ENCODE assay signal across 17 cellular contexts in the genomic region with DNA sequence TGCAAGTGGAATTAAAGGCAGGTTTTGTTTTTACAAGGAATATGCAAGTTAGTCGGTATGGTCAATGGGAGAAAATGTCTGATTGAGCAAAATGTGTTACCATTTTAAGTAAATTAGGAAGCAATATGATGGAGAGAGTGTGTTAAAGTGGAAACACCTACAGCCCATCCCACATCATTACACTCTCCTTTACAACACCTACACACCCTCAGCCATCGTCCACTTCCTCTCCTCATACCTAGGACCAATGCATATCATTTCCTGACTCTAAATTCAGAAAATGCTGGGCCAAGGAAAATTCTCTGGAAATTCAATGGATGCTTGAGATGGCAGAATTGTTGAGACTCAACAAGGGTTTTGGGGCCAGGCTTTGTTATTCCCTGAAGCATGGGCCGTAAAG. TPM values are rescaled to one million over a fixed set of nuclear protein-coding genes. Genes with fewer than 3 reads are reported as not detected.
DNase-seq lines count a peak whose midpoint lies in the region; ATAC-seq, FAIRE-seq and TF ChIP-seq lines count a peak whose summit lies in the region.
"Had no signal": no experiment of that assay in that cellular context is flagged by ENCODE, and none has a peak within 500 bp of the region (broad histone marks: within the 10 kb centered on the region; RNA-seq: fewer than 3 reads in every experiment).

No MANE protein-coding gene starts in this region.

- ATAC-seq in IMR-90 (ENCODE audit: low read depth), result no peak
- peak; percentile 53 for ATAC-seq in mucosa of descending colon
- ATAC-seq in stimulated activated naive CD8-positive, alpha-beta T cell treated with anti-CD3 and anti-CD28 coated beads, Interleukin-15, amount 100 ng/mL, for 72 hours, result no peak
- no peak for ATAC-seq in HG03442 (IDR thresholded peaks at IDR 0.05; ENCODE audit: unreplicated experiment)

- no peak overlapping the region for H3K18ac ChIP-seq in IMR-90 (ENCODE audit: low read depth, low read length)

- in situ Hi-C loops in IMR-90 (cut with MboI; ENCODE audit: low sequenced_read_pairs), result loop anchor here (5.0 kb wide), 1 partner anchor 190 kb away; a partner anchor contains a TSS

- H3K79me2 ChIP-seq in ACC112 (ENCODE audit: control insufficient read depth, insufficient read depth, low read length, unreplicated experiment) (peaks cover 4% of the 10 kb centered on the region), endothelial cell of umbilical vein (ENCODE audit: control insufficient read depth, insufficient read depth, low read length) (no peaks in the 10 kb centered on the region)

- no peaks in the 10 kb centered on the region for H3K9me3 ChIP-seq in IMR-90 (ENCODE audit: control insufficient read depth, insufficient read depth, low read length)
- no peaks in the 10 kb centered on the region for H3K9me3 ChIP-seq in endothelial cell of umbilical vein (replicated peaks; ENCODE audit: control insufficient read depth, insufficient read depth, low read length)
- no peaks in the 10 kb centered on the region for H3K9me3 ChIP-seq in mucosa of descending colon

- H3K56ac ChIP-seq in IMR-90 (ENCODE audit: extremely low read depth, insufficient read depth, low read length), result no peak overlapping the region

- H4K5ac ChIP-seq in IMR-90 (ENCODE audit: low read depth, low read length), result no peak overlapping the region

- TF ChIP-seq POLR2A in IMR-90 (IDR thresholded peaks at IDR 0.05; ENCODE audit: low read depth, low read length), result no peak
- TF ChIP-seq POLR2A in endothelial cell of umbilical vein (IDR thresholded peaks at IDR 0.05; ENCODE audit: low read depth, low read length), result no peak

- H3K4me3 Mint-ChIP-seq in stimulated activated naive CD8-positive, alpha-beta T cell treated with anti-CD3 and anti-CD28 coated beads, Interleukin-15, amount 100 ng/mL, for 72 hours, result no peak overlapping the region
- H3K4me3 Mint-ChIP-seq: CD4-positive, alpha-beta memory T cell had no signal

- H4K20me1 ChIP-seq in IMR-90 (ENCODE audit: insufficient read depth, low read length) (no peaks in the 10 kb centered on the region), endothelial cell of umbilical vein (replicated peaks; ENCODE audit: control insufficient read depth, extremely low read depth, insufficient read depth, low read length) (no peaks in the 10 kb centered on the region)

- WGBS in IMR-90 (ENCODE audit: extremely low coverage in 2 of 2, insufficient read length in 1 of 2), 2 experiments, result 100% methylated on average over 1 of the region's 3 CpGs; no CpG with 5 or more reads in 1 of the 2 experiments

- POLR2A ChIA-PET in IMR-90 (lab: Charles Lee; ENCODE audit: unreplicated experiment), result no interaction called here
- POLR2A ChIA-PET in endothelial cell of umbilical vein (lab: Charles Lee), result interaction anchor here (1.0 kb wide), 1 partner anchor 194 kb away, joined by 4 read pairs; no protein-coding TSS in a partner anchor

- no peak overlapping the region for H3K27ac Mint-ChIP-seq in stimulated activated naive CD8-positive, alpha-beta T cell treated with anti-CD3 and anti-CD28 coated beads, Interleukin-15, amount 100 ng/mL, for 72 hours
- H3K27ac Mint-ChIP-seq: CD4-positive, alpha-beta memory T cell had no signal

- no peak overlapping the region for H4K91ac ChIP-seq in IMR-90 (ENCODE audit: insufficient read depth, low read depth, low read length)

- no peak overlapping the region for H2AK5ac ChIP-seq in IMR-90 (ENCODE audit: low read depth, low read length)

- intact Hi-C loops in IMR-90 (cut with micrococcal nuclease) (no loop called here), endothelial cell of umbilical vein (cut with micrococcal nuclease) (no loop called here), mucosa of descending colon (cut with DNase I, micrococcal nuclease) (loop anchor here (10.0 kb wide), 1 partner anchor 297 kb away; no protein-coding TSS in a partner anchor)

- H2AFZ ChIP-seq in ACC112 (ENCODE audit: low read length, unreplicated experiment) (peak overlapping the region; percentile 4), IMR-90 (replicated peaks; ENCODE audit: low read length, poor library complexity) (no peak overlapping the region), endothelial cell of umbilical vein (ENCODE audit: low read depth, low read length) (peak overlapping the region; percentile 48)

- no peak overlapping the region for H2BK5ac ChIP-seq in IMR-90 (ENCODE audit: low read depth, low read length, poor library complexity, severe bottlenecking)

- DNase-seq in IMR-90, result no peak
- no peak for DNase-seq in endothelial cell of umbilical vein (ENCODE audit: low read depth, low spot score)
- no peak for DNase-seq in mucosa of descending colon
- no peak for DNase-seq in stimulated activated naive CD8-positive, alpha-beta T cell treated with anti-CD3 and anti-CD28 coated beads, Interleukin-15, amount 100 ng/mL, for 72 hours
- no peak for DNase-seq in NCI-H2081 (lab: John Stamatoyannopoulos, UW)
- DNase-seq in DMS53 treated with DMSO at 0.1 percent for 48 hours (lab: John Stamatoyannopoulos, UW; ENCODE audit: unreplicated experiment), result no peak
- DNase-seq: 8988T; CD4-positive, alpha-beta memory T cell; DMS79; GDM1 had no signal

- H3K14ac ChIP-seq in IMR-90 (replicated peaks; ENCODE audit: low read depth, low read length), result no peak overlapping the region

- CTCF ChIA-PET in IMR-90 (lab: Yijun Ruan, JAX) (interaction anchor here (1.1 to 2.4 kb wide), 2 partner anchors 192 to 298 kb away, joined by 4 to 36 read pairs; a partner anchor contains a TSS), endothelial cell of umbilical vein (lab: Charles Lee) (interaction anchor here (1.0 to 2.4 kb wide), 18 partner anchors 11 to 438 kb away, joined by 3 to 152 read pairs (median 8); a partner anchor contains a TSS)

- no peak overlapping the region for H2AK9ac ChIP-seq in IMR-90 (replicated peaks; ENCODE audit: low read depth, low read length, poor library complexity)

- H3K23ac ChIP-seq in IMR-90 (ENCODE audit: low read depth, low read length), result no peak overlapping the region

- no peaks in the 10 kb centered on the region for H3K4me1 Mint-ChIP-seq in stimulated activated naive CD8-positive, alpha-beta T cell treated with anti-CD3 and anti-CD28 coated beads, Interleukin-15, amount 100 ng/mL, for 72 hours
- H3K4me1 Mint-ChIP-seq: CD4-positive, alpha-beta memory T cell had no signal

- dilution Hi-C loops in IMR-90 (cut with HindIII; ENCODE audit: low sequenced_read_pairs, unreplicated experiment) (no loop called here), endothelial cell of umbilical vein (cut with MboI; ENCODE audit: extremely low pct_ligation_motif_present, low sequenced_read_pairs) (loop anchor here (25.0 kb wide), 1 partner anchor 310 kb away; no protein-coding TSS in a partner anchor)

- no peak for TF ChIP-seq RAD21 in IMR-90 (IDR thresholded peaks at IDR 0.05; ENCODE audit: low read length)

- H3K4me2 ChIP-seq in IMR-90 (ENCODE audit: low read depth, low read length) (no peak overlapping the region), endothelial cell of umbilical vein (ENCODE audit: insufficient read depth, low read length) (no peak overlapping the region)
- H3K4me2 ChIP-seq: A549 had no signal

- H3K4me3 ChIP-seq in ACC112 (ENCODE audit: low read depth, low read length) (peak overlapping the region; percentile 38; the same call in 1 of the 2 replicates), IMR-90 (ENCODE audit: insufficient read depth, low read depth, low read length) (no peak overlapping the region), endothelial cell of umbilical vein (replicated peaks in 1 of 3; ENCODE audit: insufficient read depth in 1 of 3, low read depth in 1 of 3, low read length in 3 of 3) (no peak overlapping the region), mucosa of descending colon (no peak overlapping the region)
- H3K4me3 ChIP-seq: A549 had no signal

- H2BK20ac ChIP-seq in IMR-90 (ENCODE audit: low read depth, low read length), result peak overlapping the region; percentile 49; the same call in 1 of the 2 replicates

- no TSS peak for BruUV-seq in IMR-90 (replicated peaks; lab: Mats Ljungman, UMichigan)
- no TSS peak for BruUV-seq in endothelial cell of umbilical vein (replicated peaks; lab: Mats Ljungman, UMichigan)

- peaks cover 6% of the 10 kb centered on the region; the same call in 1 of the 2 replicates for H3K9me1 ChIP-seq in IMR-90 (ENCODE audit: insufficient read depth, low read length)
- no peaks in the 10 kb centered on the region for H3K9me1 ChIP-seq in endothelial cell of umbilical vein (replicated peaks; ENCODE audit: control insufficient read depth, extremely low read depth, insufficient read depth, low read length)

- no peak for FAIRE-seq in endothelial cell of umbilical vein (lab: Jason Lieb, UNC)
- FAIRE-seq: A549, GM12892 had no signal

- H3K4ac ChIP-seq in IMR-90 (ENCODE audit: low read depth, low read length), result no peak overlapping the region

- TF ChIP-seq CTCF in IMR-90 (conservative IDR thresholded peaks at IDR 0.05; ENCODE audit: low read depth, low read length), result no peak
- TF ChIP-seq CTCF in endothelial cell of umbilical vein (IDR thresholded peaks at IDR 0.05; ENCODE audit: extremely low read depth in 1 of 2, insufficient read depth in 1 of 2, low read depth in 1 of 2, low read length in 2 of 2), result no peak
- TF ChIP-seq CTCF in mucosa of descending colon (IDR thresholded peaks at IDR 0.05), result no peak

- H2BK120ac ChIP-seq in IMR-90 (ENCODE audit: low read depth, low read length), result peak overlapping the region; percentile 21; the same call in 1 of the 2 replicates

- no peak overlapping the region for H2BK15ac ChIP-seq in IMR-90 (ENCODE audit: low read depth, low read length)

- H3K36me3 ChIP-seq in ACC112 (ENCODE audit: insufficient read depth, low read length), result no peaks in the 10 kb centered on the region
- H3K36me3 ChIP-seq in IMR-90 (ENCODE audit: control insufficient read depth, insufficient read depth, low read length), result no peaks in the 10 kb centered on the region
- no peaks in the 10 kb centered on the region for H3K36me3 ChIP-seq in endothelial cell of umbilical vein (ENCODE audit: control insufficient read depth in 2 of 2, extremely low read depth in 1 of 2, insufficient read depth in 2 of 2, low read length in 2 of 2)
- no peaks in the 10 kb centered on the region for H3K36me3 ChIP-seq in mucosa of descending colon (ENCODE audit: low read depth)

- H3K79me1 ChIP-seq in IMR-90 (ENCODE audit: low read depth in 1 of 2, low read length in 2 of 2), result no peaks in the 10 kb centered on the region

- H3K27me3 Mint-ChIP-seq in stimulated activated naive CD8-positive, alpha-beta T cell treated with anti-CD3 and anti-CD28 coated beads, Interleukin-15, amount 100 ng/mL, for 72 hours, result peaks cover 44% of the 10 kb centered on the region

- H3K9ac ChIP-seq in IMR-90 (ENCODE audit: low read depth, low read length), result no peak overlapping the region
- H3K9ac ChIP-seq in endothelial cell of umbilical vein (replicated peaks; ENCODE audit: extremely low read depth, insufficient read depth, low read length), result no peak overlapping the region

- H4K8ac ChIP-seq in IMR-90 (ENCODE audit: low read depth in 2 of 2, low read length in 2 of 2), result no peak overlapping the region

- no peaks in the 10 kb centered on the region for H3K27me3 ChIP-seq in ACC112 (ENCODE audit: insufficient read depth, low read length)
- H3K27me3 ChIP-seq in IMR-90 (ENCODE audit: control insufficient read depth, insufficient read depth, low read length), result no peaks in the 10 kb centered on the region
- H3K27me3 ChIP-seq in endothelial cell of umbilical vein (ENCODE audit: control insufficient read depth in 2 of 2, insufficient read depth in 2 of 2, low read length in 2 of 2), result no peaks in the 10 kb centered on the region

- H3K27ac ChIP-seq in ACC112 (ENCODE audit: low read depth, low read length), result peak overlapping the region; percentile 10
- H3K27ac ChIP-seq in IMR-90 (ENCODE audit: insufficient read depth, low read length), result no peak overlapping the region
- no peak overlapping the region for H3K27ac ChIP-seq in endothelial cell of umbilical vein (ENCODE audit: insufficient read depth, low read depth, low read length)
- H3K27ac ChIP-seq: A549 had no signal

- H3K4me1 ChIP-seq in ACC112 (ENCODE audit: control insufficient read depth, insufficient read depth, low read length, unreplicated experiment), result peaks cover 59% of the 10 kb centered on the region
- H3K4me1 ChIP-seq in IMR-90 (ENCODE audit: control insufficient read depth, insufficient read depth, low read length), result peaks cover 2% of the 10 kb centered on the region; the same call in 1 of the 2 replicates
- peaks cover 27% of the 10 kb centered on the region for H3K4me1 ChIP-seq in endothelial cell of umbilical vein (ENCODE audit: control insufficient read depth, extremely low read depth, insufficient read depth, low read length)
- H3K4me1 ChIP-seq in mucosa of descending colon (ENCODE audit: low read depth), result no peaks in the 10 kb centered on the region
- H3K4me1 ChIP-seq: A549 had no signal

- H3K9me3 Mint-ChIP-seq in stimulated activated naive CD8-positive, alpha-beta T cell treated with anti-CD3 and anti-CD28 coated beads, Interleukin-15, amount 100 ng/mL, for 72 hours, result no peaks in the 10 kb centered on the region

RNA-seq across cellular contexts. Expression of a gene that starts 16.4 kb away (rescaled TPM):
- total RNA-seq in IMR-90 (2012; rRNA removed) (0.28 and 0.36 TPM in 2 replicates), endothelial cell of umbilical vein (4.5 and 9.0 TPM in 2 replicates), mucosa of descending colon (not detected)
- polyA plus RNA-seq in IMR-90 (2012; rRNA removed) (0.10 and 0.37 TPM in 2 replicates), endothelial cell of umbilical vein (1.9 and 3.7 TPM in 2 replicates)
- polyA plus RNA-seq in IMR-90 (2012; cell fraction: cytosol; rRNA removed), result 0.03 TPM in 1 of 2 replicates, not detected in the other
- 0.07 and 0.25 TPM in 2 replicates for polyA plus RNA-seq in IMR-90 (2012; cell fraction: nucleus; rRNA removed; ENCODE audit: low replicate concordance)
- polyA plus RNA-seq in endothelial cell of umbilical vein (2011; cell fraction: cytosol; rRNA removed), result 8.6 and 9.5 TPM in 2 replicates
- polyA plus RNA-seq in endothelial cell of umbilical vein (2011; cell fraction: nucleus; rRNA removed), result 14.6 and 22.8 TPM in 2 replicates
- polyA plus RNA-seq in endothelial cell of umbilical vein (2012), result 3.3 and 5.7 TPM in 2 replicates
- polyA minus RNA-seq in endothelial cell of umbilical vein, result 2.8 and 4.0 TPM in 2 replicates
- polyA minus RNA-seq in endothelial cell of umbilical vein (2011; cell fraction: cytosol; rRNA and poly(A)+ RNA removed), result not detected
- 18.8 and 25.0 TPM in 2 replicates for polyA minus RNA-seq in endothelial cell of umbilical vein (2011; cell fraction: nucleus; rRNA and poly(A)+ RNA removed)
- total RNA-seq: Calu3; CD4-positive, alpha-beta memory T cell; H1; H7 had no signal
- polyA plus RNA-seq: A549; CD4-positive, alpha-beta memory T cell; H1 had no signal

Comparison
In these comparisons a context has a peak if more than half of its experiments do, and no peak if none do; other contexts are left out.
1. intact Hi-C loops: an anchor here in mucosa of descending colon (10.0 kb wide); none called in IMR-90 and endothelial cell of umbilical vein.